13 cellular contexts compared by ENCODE assay signal in the genomic region with DNA sequence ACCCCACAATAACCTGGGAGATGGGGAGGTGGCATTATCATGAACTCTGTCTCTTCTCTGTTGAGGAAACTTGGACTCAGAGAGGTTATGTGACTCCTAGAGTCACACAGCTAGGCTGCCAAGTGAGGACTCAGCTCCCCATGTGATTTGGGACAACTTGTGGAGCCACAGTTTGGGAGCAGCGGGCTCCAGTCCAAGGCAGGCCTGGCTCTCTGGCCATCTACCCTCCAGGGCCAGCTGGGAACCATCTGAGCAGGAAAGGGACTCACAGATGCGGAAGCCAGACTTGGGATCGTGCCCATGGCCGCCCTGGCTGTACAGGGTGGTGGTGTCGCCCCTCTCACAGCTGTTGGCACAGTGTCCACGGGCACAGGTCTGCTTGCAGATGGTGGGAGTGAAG. TPM values are rescaled to one million over a fixed set of nuclear protein-coding genes. Genes with fewer than 3 reads are reported as not detected.
A peak's percentile ranks its signal among the peaks of the same experiment; 100 is the strongest.
DNase-seq lines count a peak whose midpoint lies in the region; ATAC-seq and TF ChIP-seq lines count a peak whose summit lies in the region.
"Had no signal": no experiment of that assay in that cellular context is flagged by ENCODE, and none has a peak within 500 bp of the region (broad histone marks: within the 10 kb centered on the region; RNA-seq: fewer than 3 reads in every experiment).

No MANE protein-coding gene starts in this region.

- H3K79me1 ChIP-seq in mesenchymal stem cell (replicated peaks; ENCODE audit: low read length, poor library complexity, severe bottlenecking): peaks cover 47% of the 10 kb centered on the region

- no peak overlapping the region for H3K18ac ChIP-seq in mesenchymal stem cell (ENCODE audit: low read depth in 1 of 2, low read length in 2 of 2)

- no peak for TF ChIP-seq POLR2A in tibial nerve (IDR thresholded peaks at IDR 0.05)

- peak overlapping the region; percentile 46 for H2AK5ac ChIP-seq in mesenchymal stem cell (ENCODE audit: low read length, severe bottlenecking)

- no peak overlapping the region for H3K4me2 ChIP-seq in mesenchymal stem cell (ENCODE audit: low read length, poor library complexity, severe bottlenecking)

- H4K8ac ChIP-seq in mesenchymal stem cell (ENCODE audit: low read length): no peak overlapping the region

- ATAC-seq in HG02763 (IDR thresholded peaks at IDR 0.05; ENCODE audit: unreplicated experiment): no peak
- ATAC-seq: activated naive CD4-positive, alpha-beta T cell treated with anti-CD3 and anti-CD28 coated beads, Interleukin-2, amount 50 U/mL, for 72 hours; PC-3; stimulated activated naive CD8-positive, alpha-beta T cell treated with anti-CD3 and anti-CD28 coated beads, Interleukin-15, amount 100 ng/mL, for 72 hours had no signal

- peak overlapping the region; percentile 40 for H3K9ac ChIP-seq in mesenchymal stem cell (ENCODE audit: low read length)

- H3K27ac ChIP-seq in RWPE1: peak overlapping the region; percentile 81
- no peak overlapping the region for H3K27ac ChIP-seq in mesenchymal stem cell (ENCODE audit: low read length, poor library complexity, severe bottlenecking)
- H3K27ac ChIP-seq in tibial nerve: peak overlapping the region in 3 of 4 donors; percentile 15 to 36 (median 23)

- H2BK120ac ChIP-seq in mesenchymal stem cell (ENCODE audit: low read depth, low read length): peak overlapping the region; percentile 20

- TF ChIP-seq CTCF in RWPE1 (conservative IDR thresholded peaks at IDR 0.05; ENCODE audit: low read depth) (no peak), fibroblast of mammary gland (conservative IDR thresholded peaks at IDR 0.05; ENCODE audit: control insufficient read depth, insufficient read depth, low read depth, low read length) (no peak), tibial nerve (IDR thresholded peaks at IDR 0.05) (no peak)

- no peak overlapping the region for H2BK12ac ChIP-seq in mesenchymal stem cell (ENCODE audit: low read length in 2 of 2)

- H2AFZ ChIP-seq in mesenchymal stem cell (ENCODE audit: low read depth, low read length): no peak overlapping the region

- H3K36me3 ChIP-seq in mesenchymal stem cell (ENCODE audit: control insufficient read depth in 1 of 2, insufficient read depth in 2 of 2, low read depth in 1 of 2, low read length in 2 of 2) (peaks cover 70 to 74% of the 10 kb centered on the region in 2 experiments), tibial nerve (peaks cover 0 to 43% (median 0%) of the 10 kb centered on the region in 3 donors)

- 92% methylated on average over 6 of the region's 6 CpGs for WGBS in mesenchymal stem cell
- 62 to 80% methylated on average over 4 to 6 of the region's 6 CpGs for WGBS in tibial nerve, 2 donors

- no peak for TF ChIP-seq EP300 in tibial nerve (IDR thresholded peaks at IDR 0.05)

- no peak overlapping the region for H2BK5ac ChIP-seq in mesenchymal stem cell (ENCODE audit: low read depth, low read length, poor library complexity, severe bottlenecking)

- POLR2A ChIA-PET in RWPE1 (lab: Yijun Ruan, JAX; ENCODE audit: low non-redundant PET): no interaction called here

- H3K27me3 ChIP-seq in mesenchymal stem cell (ENCODE audit: control insufficient read depth in 1 of 2, insufficient read depth in 1 of 2, low read length in 2 of 2): no peaks in the 10 kb centered on the region
- no peaks in the 10 kb centered on the region for H3K27me3 ChIP-seq in tibial nerve

- peak overlapping the region; percentile 57 for H4K91ac ChIP-seq in mesenchymal stem cell (ENCODE audit: low read length)

- H3K4me1 ChIP-seq in mesenchymal stem cell (ENCODE audit: control insufficient read depth, insufficient read depth, low read depth, low read length): peaks cover 24% of the 10 kb centered on the region
- H3K4me1 ChIP-seq in tibial nerve: peaks cover 0 to 40% (median 2%) of the 10 kb centered on the region in 4 donors

- H3K9me3 ChIP-seq in mesenchymal stem cell (ENCODE audit: control insufficient read depth, low read length): no peaks in the 10 kb centered on the region
- no peaks in the 10 kb centered on the region for H3K9me3 ChIP-seq in tibial nerve

- peak overlapping the region in 1 of 2 experiments; percentile 18 for H3K4ac ChIP-seq in mesenchymal stem cell (ENCODE audit: low read depth in 1 of 2, low read length in 2 of 2)

- H3K4me3 ChIP-seq in fibroblast of mammary gland (ENCODE audit: control insufficient read depth, low read depth, low read length): no peak overlapping the region
- no peak overlapping the region for H3K4me3 ChIP-seq in mesenchymal stem cell (ENCODE audit: insufficient read depth in 1 of 2, low read depth in 1 of 2, low read length in 2 of 2)
- no peak overlapping the region for H3K4me3 ChIP-seq in tibial nerve

- H2BK15ac ChIP-seq in mesenchymal stem cell (ENCODE audit: low read depth, poor library complexity, severe bottlenecking): no peak overlapping the region

- H3K23ac ChIP-seq in mesenchymal stem cell (ENCODE audit: low read length in 2 of 2): no peak overlapping the region

- no peak overlapping the region for H3K14ac ChIP-seq in mesenchymal stem cell (ENCODE audit: low read length in 2 of 2)

- no peak for DNase-seq in RWPE1 (ENCODE audit: low spot score)
- peak; percentile 36 for DNase-seq in fibroblast of mammary gland (ENCODE audit: low read depth)
- DNase-seq in mesenchymal stem cell: no peak
- no peak for DNase-seq in tibial nerve (ENCODE audit: low spot score in 2 of 2)
- no peak for DNase-seq in OCI-M1 (lab: John Stamatoyannopoulos, UW)
- no peak for DNase-seq in activated CD8-positive, alpha-beta memory T cell treated with anti-CD3 and anti-CD28 coated beads, Interleukin-2, amount 50 U/mL, for 48 hours
- DNase-seq in NCI-H1417 (lab: John Stamatoyannopoulos, UW): no peak
- DNase-seq: CD4-positive, alpha-beta memory T cell; NCI-H2227 treated with DMSO at 0.1 percent for 48 hours; PC-3; stimulated activated naive CD8-positive, alpha-beta T cell treated with anti-CD3 and anti-CD28 coated beads, Interleukin-15, amount 100 ng/mL, for 72 hours had no signal

- CTCF ChIA-PET in RWPE1 (lab: Yijun Ruan, JAX): no interaction called here

RNA-seq across cellular contexts. Expression of gene ISCA2, which starts 59.1 kb away (rescaled TPM):
- 37.5 TPM for polyA plus RNA-seq in mesenchymal stem cell (2013, experiment 1 of 2)
- 35.9 TPM for polyA plus RNA-seq in mesenchymal stem cell (2013, experiment 2 of 2)
- 10 to 100 TPM in 3 of 4 donors, 1 to 10 TPM in 1; 7.3 to 14.9 (median 12.4) TPM for total RNA-seq in tibial nerve

RNA-seq across cellular contexts. Expression of gene LTBP2, which starts 59.4 kb away (rescaled TPM):
- 16.6 TPM for polyA plus RNA-seq in mesenchymal stem cell (2013, experiment 1 of 2)
- polyA plus RNA-seq in mesenchymal stem cell (2013, experiment 2 of 2): 16.0 TPM
- total RNA-seq in tibial nerve: 100 to 1,000 TPM in 2 of 4 donors, 10 to 100 TPM in 2; 67.1 to 276 (median 134) TPM

RNA-seq across cellular contexts. Expression of gene NPC2, which starts 59.5 kb away (rescaled TPM):
- 939 TPM for polyA plus RNA-seq in mesenchymal stem cell (2013, experiment 1 of 2)
- polyA plus RNA-seq in mesenchymal stem cell (2013, experiment 2 of 2): 965 TPM
- total RNA-seq in tibial nerve: 100 to 1,000 TPM; 225 to 510 (median 340) TPM
